Comparison of ENCODE assay signal across 19 cellular contexts in genomic region chr5:50722223-50722622, GRCh38.
"Had no signal": no experiment of that assay in that cellular context is flagged by ENCODE, and none has a peak within 500 bp of the region (broad histone marks: within the 10 kb centered on the region; RNA-seq: fewer than 3 reads in every experiment).

No MANE protein-coding gene starts in this region.

- H3K9me3 ChIP-seq: left lung, pancreas, tibial nerve had no signal

- H3K4me1 Mint-ChIP-seq: nephron had no signal

- DNase-seq: activated CD4-positive, alpha-beta memory T cell treated with anti-CD3 and anti-CD28 coated beads, Interleukin-2, amount 10 ng/mL, durations not matched to agents 7 days and 5 days; activated CD4-positive, alpha-beta T cell treated with anti-CD3 and anti-CD28 coated beads, Interleukin-2, amount 10 ng/mL, durations not matched to agents 24 days and 14 days; activated gamma-delta T cell treated with Interleukin-2 at 50 U/mL for 16 hours; activated naive CD8-positive, alpha-beta T cell treated with anti-CD3 and anti-CD28 coated beads, Interleukin-2, amount 10 ng/mL, durations not matched to agents 7 days and 5 days; amygdala; erythroblast; foreskin fibroblast; kidney glomerular epithelial cell; left lung; pancreas; right cardiac atrium; stimulated activated CD4-positive, alpha-beta T cell treated with anti-CD3 and anti-CD28 coated beads, Interleukin-4, amount 100 ng/mL, for 24 hours; stimulated activated naive CD8-positive, alpha-beta T cell treated with anti-CD3 and anti-CD28 coated beads, Interleukin-15, amount 100 ng/mL, for 72 hours; SW 1271 had no signal

- ATAC-seq: activated CD4-positive, CD25-positive, alpha-beta regulatory T cell treated with anti-CD3 and anti-CD28 coated beads, Interleukin-2, amount 50 U/mL, for 24 hours; left lung; pancreas; right cardiac atrium; stimulated activated naive CD8-positive, alpha-beta T cell treated with anti-CD3 and anti-CD28 coated beads, Interleukin-15, amount 100 ng/mL, for 72 hours had no signal

- H3K27ac Mint-ChIP-seq: activated CD4-positive, alpha-beta memory T cell treated with anti-CD3 and anti-CD28 coated beads, Interleukin-2, amount 10 ng/mL, durations not matched to agents 7 days and 5 days; activated CD4-positive, alpha-beta T cell treated with anti-CD3 and anti-CD28 coated beads, Interleukin-2, amount 10 ng/mL, durations not matched to agents 24 days and 14 days; activated naive CD8-positive, alpha-beta T cell treated with anti-CD3 and anti-CD28 coated beads, Interleukin-2, amount 10 ng/mL, durations not matched to agents 7 days and 5 days; activated T-helper 1 cell treated with anti-CD3 and anti-CD28 coated beads, Interleukin-12 subunit alpha, Interleukin-12 subunit beta, Interleukin-2, Interleukin-4 antibody, amounts not matched to agents 30 ng/mL and 10 ng/mL and 1 ng/mL, durations not matched to agents 14 hours and 24 hours and 36 hours; nephron; stimulated activated naive CD8-positive, alpha-beta T cell treated with anti-CD3 and anti-CD28 coated beads, Interleukin-15, amount 100 ng/mL, for 72 hours had no signal

- H3K4me3 Mint-ChIP-seq: activated CD4-positive, alpha-beta memory T cell treated with anti-CD3 and anti-CD28 coated beads, Interleukin-2, amount 10 ng/mL, durations not matched to agents 7 days and 5 days; activated CD4-positive, alpha-beta T cell treated with anti-CD3 and anti-CD28 coated beads, Interleukin-2, amount 10 ng/mL, durations not matched to agents 24 days and 14 days; activated naive CD8-positive, alpha-beta T cell treated with anti-CD3 and anti-CD28 coated beads, Interleukin-2, amount 10 ng/mL, durations not matched to agents 7 days and 5 days; activated T-helper 1 cell treated with anti-CD3 and anti-CD28 coated beads, Interleukin-12 subunit alpha, Interleukin-12 subunit beta, Interleukin-2, Interleukin-4 antibody, amounts not matched to agents 30 ng/mL and 10 ng/mL and 1 ng/mL, durations not matched to agents 14 hours and 24 hours and 36 hours; nephron; stimulated activated naive CD8-positive, alpha-beta T cell treated with anti-CD3 and anti-CD28 coated beads, Interleukin-15, amount 100 ng/mL, for 72 hours had no signal

- H3K27me3 Mint-ChIP-seq: activated CD4-positive, alpha-beta memory T cell treated with anti-CD3 and anti-CD28 coated beads, Interleukin-2, amount 10 ng/mL, durations not matched to agents 7 days and 5 days; activated CD4-positive, alpha-beta T cell treated with anti-CD3 and anti-CD28 coated beads, Interleukin-2, amount 10 ng/mL, durations not matched to agents 24 days and 14 days; activated naive CD8-positive, alpha-beta T cell treated with anti-CD3 and anti-CD28 coated beads, Interleukin-2, amount 10 ng/mL, durations not matched to agents 7 days and 5 days; stimulated activated naive CD8-positive, alpha-beta T cell treated with anti-CD3 and anti-CD28 coated beads, Interleukin-15, amount 100 ng/mL, for 72 hours had no signal

- H3K4me3 ChIP-seq: left lung, lung, pancreas, tibial nerve had no signal

- H3K9me3 Mint-ChIP-seq: activated CD4-positive, alpha-beta memory T cell treated with anti-CD3 and anti-CD28 coated beads, Interleukin-2, amount 10 ng/mL, durations not matched to agents 7 days and 5 days; activated T-helper 1 cell treated with anti-CD3 and anti-CD28 coated beads, Interleukin-12 subunit alpha, Interleukin-12 subunit beta, Interleukin-2, Interleukin-4 antibody, amounts not matched to agents 30 ng/mL and 10 ng/mL and 1 ng/mL, durations not matched to agents 14 hours and 24 hours and 36 hours; nephron; stimulated activated naive CD8-positive, alpha-beta T cell treated with anti-CD3 and anti-CD28 coated beads, Interleukin-15, amount 100 ng/mL, for 72 hours had no signal

- H3K36me3 ChIP-seq: left lung, pancreas, tibial nerve had no signal

- H3K27ac ChIP-seq: left lung, pancreas, tibial nerve had no signal

- H3K27me3 ChIP-seq: left lung, pancreas, tibial nerve had no signal
